ENCODE assay signal across 9 cellular contexts in genomic region chr4:88792268-88792781, GRCh38.
DNase-seq lines count a peak whose midpoint lies in the region; ATAC-seq and TF ChIP-seq lines count a peak whose summit lies in the region.
"Had no signal": no experiment of that assay in that cellular context is flagged by ENCODE, and none has a peak within 500 bp of the region (broad histone marks: within the 10 kb centered on the region; RNA-seq: fewer than 3 reads in every experiment).

No MANE protein-coding gene starts in this region.

- no peak for TF ChIP-seq POLR2A in Peyer's patch (IDR thresholded peaks at IDR 0.05)

- H3K27ac ChIP-seq in Peyer's patch: no peak overlapping the region

- peak overlapping the region; percentile 7 for H3K9ac ChIP-seq in adipocyte (ENCODE audit: low read length)

- H3K9me3 ChIP-seq in adipocyte (ENCODE audit: control insufficient read depth, low read length) (peaks cover 8% of the 10 kb centered on the region), mucosa of descending colon (no peaks in the 10 kb centered on the region), Peyer's patch (no peaks in the 10 kb centered on the region)
- H3K9me3 ChIP-seq: Caco-2 had no signal

- no peak overlapping the region for H3K4me3 ChIP-seq in adipocyte (ENCODE audit: low read length)
- no peak overlapping the region for H3K4me3 ChIP-seq in mucosa of descending colon
- no peak overlapping the region for H3K4me3 ChIP-seq in Peyer's patch

- no peak for TF ChIP-seq CTCF in mucosa of descending colon (IDR thresholded peaks at IDR 0.05)
- TF ChIP-seq CTCF in Peyer's patch (IDR thresholded peaks at IDR 0.05): no peak

- H3K9me3 Mint-ChIP-seq in activated CD8-positive, alpha-beta memory T cell treated with anti-CD3 and anti-CD28 coated beads, Interleukin-2, amount 10 ng/mL, durations not matched to agents 7 days and 5 days (ENCODE audit: low read depth): no peaks in the 10 kb centered on the region

- intact Hi-C loops in mucosa of descending colon (cut with DNase I, micrococcal nuclease): no loop called here

- H3K27me3 Mint-ChIP-seq in activated CD8-positive, alpha-beta memory T cell treated with anti-CD3 and anti-CD28 coated beads, Interleukin-2, amount 10 ng/mL, durations not matched to agents 7 days and 5 days: peaks cover 26% of the 10 kb centered on the region

- H3K36me3 ChIP-seq in adipocyte (ENCODE audit: control insufficient read depth, insufficient read depth, low read length, severe bottlenecking) (peaks cover 19% of the 10 kb centered on the region), mucosa of descending colon (ENCODE audit: low read depth) (no peaks in the 10 kb centered on the region), Peyer's patch (peaks cover 0 to 25% (median 0%) of the 10 kb centered on the region in 3 donors)

- H3K4me1 ChIP-seq in adipocyte (ENCODE audit: control insufficient read depth, insufficient read depth, low read length) (peaks cover 16% of the 10 kb centered on the region), mucosa of descending colon (ENCODE audit: low read depth) (no peaks in the 10 kb centered on the region), Peyer's patch (no peaks in the 10 kb centered on the region)
- H3K4me1 ChIP-seq: Caco-2 had no signal

- H3K27ac Mint-ChIP-seq in activated CD8-positive, alpha-beta memory T cell treated with anti-CD3 and anti-CD28 coated beads, Interleukin-2, amount 10 ng/mL, durations not matched to agents 7 days and 5 days: no peak overlapping the region

- peak; percentile 58 for ATAC-seq in activated CD8-positive, alpha-beta memory T cell treated with anti-CD3 and anti-CD28 coated beads, Interleukin-2, amount 10 ng/mL, durations not matched to agents 7 days and 5 days
- ATAC-seq in HG03095 (IDR thresholded peaks at IDR 0.05; ENCODE audit: unreplicated experiment) (peak; percentile 80), mucosa of descending colon (peak; percentile 34), GM19324 (IDR thresholded peaks at IDR 0.05; ENCODE audit: low FRiP score, unreplicated experiment) (no peak)

- no peaks in the 10 kb centered on the region for H3K27me3 ChIP-seq in adipocyte (replicated peaks; ENCODE audit: control insufficient read depth, insufficient read depth, low read length)
- H3K27me3 ChIP-seq in Peyer's patch: no peaks in the 10 kb centered on the region

- H3K4me3 Mint-ChIP-seq in activated CD8-positive, alpha-beta memory T cell treated with anti-CD3 and anti-CD28 coated beads, Interleukin-2, amount 10 ng/mL, durations not matched to agents 7 days and 5 days: no peak overlapping the region

- CTCF ChIA-PET in activated CD8-positive, alpha-beta memory T cell treated with anti-CD3 and anti-CD28 coated beads, Interleukin-2, amount 10 ng/mL, durations not matched to agents 7 days and 5 days (lab: Charles Lee): interaction anchor here (3.3 kb wide), 1 partner anchor 253 kb away, joined by 15 read pairs; no protein-coding TSS in a partner anchor

- DNase-seq in activated CD8-positive, alpha-beta memory T cell treated with anti-CD3 and anti-CD28 coated beads, Interleukin-2, amount 10 ng/mL, durations not matched to agents 7 days and 5 days: no peak
- DNase-seq in activated CD8-positive, alpha-beta memory T cell treated with anti-CD3 and anti-CD28 coated beads, Interleukin-2, amount 50 U/mL, for 4 hours: no peak
- DNase-seq in adipocyte (ENCODE audit: low read depth) (peak; percentile 92), mucosa of descending colon (no peak), dermis blood vessel endothelial cell (no peak), Peyer's patch (no peak)

- peaks cover 18% of the 10 kb centered on the region for H3K4me1 Mint-ChIP-seq in activated CD8-positive, alpha-beta memory T cell treated with anti-CD3 and anti-CD28 coated beads, Interleukin-2, amount 10 ng/mL, durations not matched to agents 7 days and 5 days

- peaks cover 3% of the 10 kb centered on the region for H3K36me3 Mint-ChIP-seq in activated CD8-positive, alpha-beta memory T cell treated with anti-CD3 and anti-CD28 coated beads, Interleukin-2, amount 10 ng/mL, durations not matched to agents 7 days and 5 days
